In genomic region chr17:68953340-68953997, GRCh38 we compare ENCODE assay signal across 19 cellular contexts. TPM values are rescaled to one million over a fixed set of nuclear protein-coding genes. Genes with fewer than 3 reads are reported as not detected.
DNase-seq lines count a peak whose midpoint lies in the region; ATAC-seq, FAIRE-seq and TF ChIP-seq lines count a peak whose summit lies in the region.
"Had no signal": no experiment of that assay in that cellular context is flagged by ENCODE, and none has a peak within 500 bp of the region (broad histone marks: within the 10 kb centered on the region; RNA-seq: fewer than 3 reads in every experiment).

No MANE protein-coding gene starts in this region.

- intact Hi-C loops in Right ventricle myocardium inferior (cut with DNase I): loop anchor here (10.0 kb wide), 2 partner anchors 49 to 281 kb away; no protein-coding TSS in a partner anchor
- intact Hi-C loops in cardiac septum (cut with DNase I): no loop called here
- intact Hi-C loops in kidney (cut with DNase I): no loop called here
- intact Hi-C loops in pancreas (cut with DNase I): no loop called here

- ATAC-seq in Right ventricle myocardium inferior: peak; percentile 33
- no peak for ATAC-seq in pancreas
- ATAC-seq: WTC11 had no signal

- H3K36me3 ChIP-seq in kidney (ENCODE audit: control insufficient read depth in 1 of 2, insufficient read depth in 2 of 2, low read length in 2 of 2) (no peaks in the 10 kb centered on the region), skeletal muscle satellite cell (ENCODE audit: insufficient read depth, low read length) (no peaks in the 10 kb centered on the region), pancreas (no peaks in the 10 kb centered on the region)
- H3K36me3 ChIP-seq: left lung had no signal

- no peak for TF ChIP-seq CTCF in kidney (IDR thresholded peaks at IDR 0.05; ENCODE audit: borderline replicate concordance, extremely low read depth, insufficient read depth)
- TF ChIP-seq CTCF in pancreas (IDR thresholded peaks at IDR 0.05): no peak

- DNase-seq in Right ventricle myocardium inferior (ENCODE audit: missing footprints): no peak
- DNase-seq in cardiac septum (ENCODE audit: low spot score): no peak
- DNase-seq in kidney: no peak
- no peak for DNase-seq in Kasumi-1 (lab: John Stamatoyannopoulos, UW)
- DNase-seq in kidney tubule cell (ENCODE audit: low spot score): no peak
- DNase-seq in epidermal melanocyte (ENCODE audit: insufficient read length, low spot score): no peak
- no peak for DNase-seq in pancreas
- DNase-seq: activated effector memory CD4-positive, alpha-beta T cell treated with Interleukin-2 at 50 U/mL for 16 hours; amniotic stem cell; H7; Karpas-422; left lung; naive B cell; NCI-H1436; NCI-H2227 treated with DMSO at 0.1 percent for 48 hours had no signal

- peak overlapping the region; percentile 83 for H3K4me2 ChIP-seq in skeletal muscle satellite cell (ENCODE audit: low read length)

- H3K4me3 ChIP-seq in kidney (ENCODE audit: low read length in 2 of 2): peak overlapping the region; percentile 14 to 33
- peak overlapping the region; percentile 65 for H3K4me3 ChIP-seq in skeletal muscle satellite cell (ENCODE audit: low read length)
- H3K4me3 ChIP-seq in pancreas: no peak overlapping the region

- FAIRE-seq in kidney (lab: Jason Lieb, UNC): no peak
- no peak for FAIRE-seq in pancreas (lab: Jason Lieb, UNC)
- FAIRE-seq: A204.1 had no signal

- H3K9me3 ChIP-seq in kidney (ENCODE audit: control insufficient read depth in 1 of 2, low read length in 2 of 2): no peaks in the 10 kb centered on the region
- H3K9me3 ChIP-seq in skeletal muscle satellite cell (replicated peaks; ENCODE audit: low read length): no peaks in the 10 kb centered on the region
- H3K9me3 ChIP-seq in pancreas: no peaks in the 10 kb centered on the region
- H3K9me3 ChIP-seq: left lung had no signal

- H3K9ac ChIP-seq in kidney (ENCODE audit: low read length in 2 of 2): no peak overlapping the region
- peak overlapping the region; percentile 51 for H3K9ac ChIP-seq in skeletal muscle satellite cell (ENCODE audit: low read depth, low read length)

- WGBS in pancreas, 2 donors: 90 to 97% methylated on average over 4 of the region's 4 CpGs

- H3K27ac ChIP-seq in kidney (ENCODE audit: low read depth in 2 of 2, low read length in 2 of 2) (no peak overlapping the region), pancreas (no peak overlapping the region)
- H3K27ac ChIP-seq: C4-2B had no signal

- H3K4me1 ChIP-seq in kidney (ENCODE audit: control insufficient read depth in 1 of 2, insufficient read depth in 1 of 2, low read depth in 1 of 2, low read length in 2 of 2): no peaks in the 10 kb centered on the region
- peaks cover 13% of the 10 kb centered on the region for H3K4me1 ChIP-seq in skeletal muscle satellite cell (ENCODE audit: control insufficient read depth, insufficient read depth, low read length)
- no peaks in the 10 kb centered on the region for H3K4me1 ChIP-seq in pancreas
- H3K4me1 ChIP-seq: left lung had no signal

- H3K27me3 ChIP-seq in skeletal muscle satellite cell (ENCODE audit: control insufficient read depth, insufficient read depth, low read length) (no peaks in the 10 kb centered on the region), pancreas (no peaks in the 10 kb centered on the region)
- H3K27me3 ChIP-seq: left lung had no signal

RNA-seq across cellular contexts. Expression of gene ABCA8, which starts 1.7 kb away (rescaled TPM):
- total RNA-seq in Right ventricle myocardium inferior (60.3 TPM), cardiac septum (25.4 TPM), kidney (9.4 TPM), pancreas (1 to 10 TPM in 5 of 6 donors, under 1 TPM in 1; 0.88 to 9.8 (median 4.3) TPM)
- polyA plus RNA-seq in kidney (ENCODE audit: insufficient read depth, low read depth, low replicate concordance) (3.7 TPM), pancreas (1 to 10 TPM; 1.5 to 1.6 TPM)
- total RNA-seq in skeletal muscle satellite cell (2012; rRNA removed): 9.6 and 12.9 TPM in 2 replicates
- total RNA-seq: H7 had no signal

Comparison
In these comparisons a context has a peak if more than half of its experiments do, and no peak if none do; other contexts are left out.
1. H3K4me3 ChIP-seq: peak in kidney (2 of 2) and skeletal muscle satellite cell (single experiment); none in pancreas (0 of 4).